Comparison of ENCODE assay signal across 11 cellular contexts in the genomic region with DNA sequence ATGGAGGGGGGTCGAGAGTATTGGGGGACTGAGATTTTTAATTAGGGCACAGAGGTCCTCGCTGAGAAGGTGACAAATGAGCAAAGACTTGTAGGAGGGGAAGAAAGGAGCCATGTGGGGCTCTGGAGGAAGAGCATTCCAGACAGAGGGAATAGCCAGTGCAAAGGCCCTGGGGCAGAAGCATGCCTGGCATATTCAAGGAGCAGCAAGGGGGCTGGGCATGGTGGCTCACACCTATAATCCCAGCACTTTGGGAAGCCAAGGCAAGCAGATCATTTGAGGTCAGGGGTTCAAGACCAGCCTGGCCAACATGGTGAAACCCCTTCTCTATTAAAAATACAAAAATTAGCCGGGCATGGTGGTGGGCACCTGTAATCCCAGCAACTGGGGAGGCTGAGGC. TPM values are rescaled to one million over a fixed set of nuclear protein-coding genes. Genes with fewer than 3 reads are reported as not detected.
A peak's percentile ranks its signal among the peaks of the same experiment; 100 is the strongest.
DNase-seq lines count a peak whose midpoint lies in the region; ATAC-seq, FAIRE-seq and TF ChIP-seq lines count a peak whose summit lies in the region.
"Not testable (repeated sequence)": the region's sequence is repeated elsewhere in the genome, so short reads cannot be mapped to it uniquely, and the experiment has no call there.
"Had no signal": no experiment of that assay in that cellular context is flagged by ENCODE, and none has a peak within 500 bp of the region (broad histone marks: within the 10 kb centered on the region; RNA-seq: fewer than 3 reads in every experiment).

No MANE protein-coding gene starts in this region.

- DNase-seq in A549 (ENCODE audit: low read depth in 1 of 2, low spot score in 1 of 2); HCT116 (ENCODE audit: low read depth, low spot score); RWPE2 (ENCODE audit: low spot score); astrocyte (ENCODE audit: low read depth); endothelial cell of umbilical vein (ENCODE audit: low read depth, low spot score); left ventricle myocardium inferior; lung (ENCODE audit: low spot score); spleen: not testable (repeated sequence)

- peak overlapping the region; percentile 56 for H3K4me2 ChIP-seq in A549
- peak overlapping the region; percentile 66 for H3K4me2 ChIP-seq in HCT116 (ENCODE audit: low read length)
- H3K4me2 ChIP-seq in astrocyte (ENCODE audit: low read length) = peak overlapping the region; percentile 58
- H3K4me2 ChIP-seq in endothelial cell of umbilical vein (ENCODE audit: insufficient read depth, low read length) = not testable (repeated sequence)

- H3K9me3 ChIP-seq in A549; HCT116 (ENCODE audit: control insufficient read depth in 1 of 2, insufficient read depth in 1 of 2, low read depth in 1 of 2, low read length in 2 of 2); RWPE2 (ENCODE audit: severe bottlenecking); astrocyte (ENCODE audit: insufficient read depth, low read depth, low read length); endothelial cell of umbilical vein (replicated peaks; ENCODE audit: control insufficient read depth, insufficient read depth, low read length); left ventricle myocardium inferior (replicated peaks); lung (ENCODE audit: control insufficient read depth in 2 of 2, insufficient read depth in 1 of 2, low read length in 1 of 2); spleen: not testable (repeated sequence)

- H4K20me1 ChIP-seq in HCT116 (ENCODE audit: insufficient read depth); astrocyte (ENCODE audit: insufficient read depth, low read length); endothelial cell of umbilical vein (replicated peaks; ENCODE audit: control insufficient read depth, extremely low read depth, insufficient read depth, low read length): not testable (repeated sequence)

- H3K79me2 ChIP-seq in HCT116 (ENCODE audit: insufficient read depth, low read length); astrocyte (ENCODE audit: insufficient read depth, low read length); endothelial cell of umbilical vein (ENCODE audit: control insufficient read depth, insufficient read depth, low read length): not testable (repeated sequence)

- FAIRE-seq in A549 (lab: Jason Lieb, UNC); astrocyte (lab: Jason Lieb, UNC); endothelial cell of umbilical vein (lab: Jason Lieb, UNC): not testable (repeated sequence)

- not testable (repeated sequence) for H3K36me3 ChIP-seq in HCT116 (ENCODE audit: control insufficient read depth in 1 of 2, insufficient read depth in 2 of 2, low read length in 2 of 2); RWPE2 (ENCODE audit: low read depth); astrocyte (ENCODE audit: insufficient read depth, low read length); endothelial cell of umbilical vein (ENCODE audit: control insufficient read depth in 2 of 2, extremely low read depth in 1 of 2, insufficient read depth in 2 of 2, low read length in 2 of 2); lung (ENCODE audit: control insufficient read depth in 2 of 2, insufficient read depth in 2 of 2, low read length in 2 of 2); spleen
- H3K36me3 ChIP-seq in left ventricle myocardium inferior = peaks cover 22% of the 10 kb centered on the region

- 84% methylated on average over 3 of the region's 3 CpGs for WGBS in A549 (ENCODE audit: missing lambda C conversion rate)
- WGBS in lung, 2 donors = 81 to 93% methylated on average over 3 of the region's 3 CpGs
- WGBS in spleen, 5 donors = 78 to 90% (median 87%) methylated on average over 3 of the region's 3 CpGs

- not testable (repeated sequence) for H3K27me3 ChIP-seq in HCT116 (ENCODE audit: insufficient read depth, low read length); RWPE2 (ENCODE audit: insufficient read depth, poor library complexity, severe bottlenecking); astrocyte (ENCODE audit: insufficient read depth, low read length); endothelial cell of umbilical vein (ENCODE audit: control insufficient read depth in 2 of 2, insufficient read depth in 2 of 2, low read length in 2 of 2); left ventricle myocardium inferior (ENCODE audit: low read depth); lung (ENCODE audit: control insufficient read depth, insufficient read depth); spleen (replicated peaks in 1 of 7)

- not testable (repeated sequence) for TF ChIP-seq RAD21 in A549 (conservative IDR thresholded peaks at IDR 0.05 in 1 of 2, IDR thresholded peaks at IDR 0.05 in 1 of 2); HCT116 (IDR thresholded peaks at IDR 0.05; ENCODE audit: low read depth)

- TSS peak; percentile 78 for BruUV-seq in HCT116 (replicated peaks; lab: Mats Ljungman, UMichigan)
- BruUV-seq in endothelial cell of umbilical vein (replicated peaks; lab: Mats Ljungman, UMichigan) = not testable (repeated sequence)

- H3K27ac ChIP-seq in A549 (peak overlapping the region; percentile 87 to 92), HCT116 (ENCODE audit: low read depth, low read length) (peak overlapping the region; percentile 69), RWPE2 (ENCODE audit: poor library complexity, severe bottlenecking) (peak overlapping the region; percentile 58), astrocyte (ENCODE audit: low read depth, low read length) (peak overlapping the region; percentile 49), endothelial cell of umbilical vein (ENCODE audit: insufficient read depth, low read depth, low read length) (peak overlapping the region; percentile 70), left ventricle myocardium inferior (replicated peaks) (peak overlapping the region; percentile 78), lung (ENCODE audit: low read depth in 1 of 2, low read length in 1 of 2) (peak overlapping the region; percentile 38 to 84), spleen (peak overlapping the region in 7 of 8 donors; percentile 41 to 83 (median 64))

- intact Hi-C loops in HCT116 (cut with micrococcal nuclease) = loop anchor here (10.0 kb wide), 1 partner anchor 160 kb away; a partner anchor contains a TSS
- intact Hi-C loops in endothelial cell of umbilical vein (cut with micrococcal nuclease); left ventricle myocardium inferior (cut with micrococcal nuclease); spleen (cut with DNase I; ENCODE audit: low total_unique reads): not testable (repeated sequence)

- H3K27ac Mint-ChIP-seq in astrocyte (ENCODE audit: unreplicated experiment) = not testable (repeated sequence)

- not testable (repeated sequence) for H3K4me1 Mint-ChIP-seq in astrocyte (ENCODE audit: low read depth, unreplicated experiment)

- H3K9me3 Mint-ChIP-seq in astrocyte (ENCODE audit: unreplicated experiment) = not testable (repeated sequence)

- TF ChIP-seq CTCF in A549 (IDR thresholded peaks at IDR 0.05); HCT116 (IDR thresholded peaks at IDR 0.05 in 2 of 3, conservative IDR thresholded peaks at IDR 0.05 in 1 of 3; ENCODE audit: borderline replicate concordance in 1 of 3, insufficient read depth in 1 of 3, low read depth in 2 of 3, low read length in 2 of 3); RWPE2 (IDR thresholded peaks at IDR 0.05; ENCODE audit: poor library complexity, severe bottlenecking); astrocyte (IDR thresholded peaks at IDR 0.05; ENCODE audit: insufficient read depth, low read depth, low read length); endothelial cell of umbilical vein (IDR thresholded peaks at IDR 0.05; ENCODE audit: extremely low read depth in 1 of 2, insufficient read depth in 1 of 2, low read depth in 1 of 2, low read length in 2 of 2); left ventricle myocardium inferior (IDR thresholded peaks at IDR 0.05; ENCODE audit: borderline replicate concordance); lung (IDR thresholded peaks at IDR 0.05; ENCODE audit: control extremely low read depth, extremely low read depth); spleen (IDR thresholded peaks at IDR 0.05 in 8 of 11, conservative IDR thresholded peaks at IDR 0.05 in 3 of 11): not testable (repeated sequence)

- H3K4me3 Mint-ChIP-seq in astrocyte (ENCODE audit: unreplicated experiment) = not testable (repeated sequence)

- peaks cover 11% of the 10 kb centered on the region for H3K36me3 Mint-ChIP-seq in astrocyte (ENCODE audit: low read depth, unreplicated experiment)

- H3K4me3 ChIP-seq in A549; HCT116 (replicated peaks in 1 of 2; ENCODE audit: low read depth in 1 of 2, low read length in 2 of 2); RWPE2 (ENCODE audit: severe bottlenecking); astrocyte (ENCODE audit: insufficient read depth, low read depth, low read length); endothelial cell of umbilical vein (replicated peaks in 1 of 3; ENCODE audit: insufficient read depth in 1 of 3, low read depth in 1 of 3, low read length in 3 of 3); left ventricle myocardium inferior; lung; spleen: not testable (repeated sequence)

- not testable (repeated sequence) for TF ChIP-seq POLR2A in A549 (IDR thresholded peaks at IDR 0.05; ENCODE audit: low read length); HCT116 (IDR thresholded peaks at IDR 0.05; ENCODE audit: borderline replicate concordance, extremely low read depth, insufficient read depth, insufficient read length); endothelial cell of umbilical vein (IDR thresholded peaks at IDR 0.05; ENCODE audit: low read depth, low read length); spleen (IDR thresholded peaks at IDR 0.05)

- CTCF ChIA-PET in A549 (lab: Yijun Ruan, JAX) = interaction anchor here (1.1 to 15.7 kb wide), 2 partner anchors 25 to 86 kb away, joined by 10 to 180 read pairs; no protein-coding TSS in a partner anchor
- CTCF ChIA-PET in HCT116 (lab: Charles Lee); endothelial cell of umbilical vein (lab: Charles Lee): not testable (repeated sequence)

- RAD21 ChIA-PET in HCT116 (lab: Charles Lee; ENCODE audit: low non-redundant PET in 1 of 2, low total read pairs in 2 of 2, uncharacterized antibody in 2 of 2, unreplicated experiment in 2 of 2) = not testable (repeated sequence)

- ATAC-seq in A549; HCT116; RWPE2 (ENCODE audit: low read depth); lung (ENCODE audit: insufficient read depth, low FRiP score): not testable (repeated sequence)

- not testable (repeated sequence) for H3K9me2 ChIP-seq in HCT116 (ENCODE audit: insufficient read depth)

- H3K9me1 ChIP-seq in endothelial cell of umbilical vein (replicated peaks; ENCODE audit: control insufficient read depth, extremely low read depth, insufficient read depth, low read length) = not testable (repeated sequence)

- not testable (repeated sequence) for H3K27me3 Mint-ChIP-seq in astrocyte (ENCODE audit: low read depth, unreplicated experiment)

- H3K9ac ChIP-seq in HCT116 (ENCODE audit: low read length) (peak overlapping the region; percentile 40; the same call in 1 of the 2 replicates), astrocyte (ENCODE audit: low read length) (peak overlapping the region; percentile 38)
- not testable (repeated sequence) for H3K9ac ChIP-seq in endothelial cell of umbilical vein (replicated peaks; ENCODE audit: extremely low read depth, insufficient read depth, low read length)

- H2AFZ ChIP-seq in HCT116 (ENCODE audit: low read depth, low read length, poor library complexity, severe bottlenecking); astrocyte (ENCODE audit: low read depth, low read length); endothelial cell of umbilical vein (ENCODE audit: low read depth, low read length): not testable (repeated sequence)

- H3K4me1 ChIP-seq in A549 (peaks cover 73% of the 10 kb centered on the region), HCT116 (ENCODE audit: control insufficient read depth in 1 of 2, insufficient read depth in 2 of 2, low read length in 2 of 2) (peaks cover 43 to 69% of the 10 kb centered on the region in 2 experiments), RWPE2 (ENCODE audit: insufficient read depth, poor library complexity, severe bottlenecking) (peaks cover 11% of the 10 kb centered on the region), astrocyte (ENCODE audit: insufficient read depth, low read length) (peaks cover 12% of the 10 kb centered on the region), endothelial cell of umbilical vein (ENCODE audit: control insufficient read depth, extremely low read depth, insufficient read depth, low read length) (peaks cover 11% of the 10 kb centered on the region), left ventricle myocardium inferior (peaks cover 25% of the 10 kb centered on the region), lung (ENCODE audit: control insufficient read depth in 2 of 2, insufficient read depth in 2 of 2, low read length in 2 of 2) (peaks cover 0 to 18% of the 10 kb centered on the region in 2 donors), spleen (peaks cover 3 to 74% (median 46%) of the 10 kb centered on the region in 6 donors)

- dilution Hi-C loops in endothelial cell of umbilical vein (cut with MboI; ENCODE audit: extremely low pct_ligation_motif_present, low sequenced_read_pairs) = not testable (repeated sequence)

- TF ChIP-seq EP300 in A549 (IDR thresholded peaks at IDR 0.05) = not testable (repeated sequence)

- POLR2A ChIA-PET in A549 (lab: Yijun Ruan, JAX); HCT116 (lab: Charles Lee); endothelial cell of umbilical vein (lab: Charles Lee): not testable (repeated sequence)

RNA-seq across cellular contexts. Expression of a gene that starts 13.1 kb away (rescaled TPM):
- polyA plus RNA-seq in A549 (2011; rRNA removed) = 8.2 and 13.7 TPM in 2 replicates
- 10.0 and 12.3 TPM in 2 replicates for polyA plus RNA-seq in A549 (2012; cell fraction: cytosol; rRNA removed)
- polyA plus RNA-seq in A549 (2012; cell fraction: nucleus; rRNA removed) = 75.3 and 87.9 TPM in 2 replicates
- polyA plus RNA-seq in A549 (2017; fragmentation: RNase III; extraction: RNeasy Plus Mini Kit Qiagen cat#74134 plus additional on column Dnase treatment) = 7.2 to 10.3 TPM (median 9.7 TPM) in 3 replicates
- polyA minus RNA-seq in A549 (2011; rRNA and poly(A)+ RNA removed) = 13.7 and 14.9 TPM in 2 replicates
- 4.0 TPM for total RNA-seq in HCT116 (2021; ENCODE audit: unreplicated experiment)
- polyA plus RNA-seq in HCT116 (2012) = 5.7 and 6.6 TPM in 2 replicates
- total RNA-seq in astrocyte = 5.8 and 8.0 TPM in 2 replicates
- total RNA-seq in endothelial cell of umbilical vein = 9.9 and 13.0 TPM in 2 replicates
- polyA plus RNA-seq in endothelial cell of umbilical vein = 14.5 and 23.2 TPM in 2 replicates
- 4.2 and 7.2 TPM in 2 replicates for polyA plus RNA-seq in endothelial cell of umbilical vein (2011; cell fraction: cytosol; rRNA removed)
- polyA plus RNA-seq in endothelial cell of umbilical vein (2011; cell fraction: nucleus; rRNA removed) = 68.3 and 92.4 TPM in 2 replicates
- polyA plus RNA-seq in endothelial cell of umbilical vein (2012) = 11.6 and 13.1 TPM in 2 replicates
- 25.3 and 27.7 TPM in 2 replicates for polyA minus RNA-seq in endothelial cell of umbilical vein
- 0.72 TPM for polyA minus RNA-seq in endothelial cell of umbilical vein (2011; cell fraction: cytosol; rRNA and poly(A)+ RNA removed)
- 49.7 and 51.3 TPM in 2 replicates for polyA minus RNA-seq in endothelial cell of umbilical vein (2011; cell fraction: nucleus; rRNA and poly(A)+ RNA removed)
- total RNA-seq in left ventricle myocardium inferior = 2.2 TPM
- total RNA-seq in lung = 1 to 10 TPM; 2.3 to 4.1 TPM
- polyA plus RNA-seq in lung = 1 to 10 TPM; 4.7 to 8.3 TPM
- 1 to 10 TPM; 2.3 to 6.8 (median 4.3) TPM for total RNA-seq in spleen
- polyA plus RNA-seq in spleen = 1 to 10 TPM; 1.0 to 3.9 (median 3.5) TPM

RNA-seq across cellular contexts. Expression of a gene that starts 14.6 kb away (rescaled TPM):
- polyA plus RNA-seq in A549 (2011; rRNA removed) (not detected in 2 replicates), A549 (2017; fragmentation: RNase III; extraction: RNeasy Plus Mini Kit Qiagen cat#74134 plus additional on column Dnase treatment) (0.08 to 0.11 TPM in 2 of 3 replicates, not detected in the other), endothelial cell of umbilical vein (not detected in 2 replicates), lung (not detected), spleen (not detected)
- polyA plus RNA-seq in A549 (2012; cell fraction: cytosol; rRNA removed) = 0.03 TPM in 1 of 2 replicates, not detected in the other
- 0.34 and 0.50 TPM in 2 replicates for polyA plus RNA-seq in A549 (2012; cell fraction: nucleus; rRNA removed)
- 0.34 and 0.58 TPM in 2 replicates for polyA minus RNA-seq in A549 (2011; rRNA and poly(A)+ RNA removed)
- total RNA-seq in HCT116 (2021; ENCODE audit: unreplicated experiment) (not detected), astrocyte (0.14 TPM in 1 of 2 replicates, not detected in the other), endothelial cell of umbilical vein (not detected in 2 replicates), left ventricle myocardium inferior (not detected), lung (under 1 TPM in 1 of 2 donors, not detected in 1; 0.26 TPM), spleen (not detected)
- polyA plus RNA-seq in HCT116 (2012) = not detected in 2 replicates
- not detected in 2 replicates for polyA plus RNA-seq in endothelial cell of umbilical vein (2011; cell fraction: cytosol; rRNA removed)
- not detected in 2 replicates for polyA plus RNA-seq in endothelial cell of umbilical vein (2011; cell fraction: nucleus; rRNA removed)
- not detected in 2 replicates for polyA plus RNA-seq in endothelial cell of umbilical vein (2012)
- polyA minus RNA-seq in endothelial cell of umbilical vein = not detected in 2 replicates
- not detected for polyA minus RNA-seq in endothelial cell of umbilical vein (2011; cell fraction: cytosol; rRNA and poly(A)+ RNA removed)
- not detected in 2 replicates for polyA minus RNA-seq in endothelial cell of umbilical vein (2011; cell fraction: nucleus; rRNA and poly(A)+ RNA removed)
- total RNA-seq: CD8-positive, alpha-beta T cell; GM12878 had no signal
- polyA plus RNA-seq: BJ, GM12878 had no signal

RNA-seq across cellular contexts. Expression of a gene that starts 40.7 kb away (rescaled TPM):
- polyA plus RNA-seq in A549 (2011; rRNA removed) (108 and 110 TPM in 2 replicates), A549 (2017; fragmentation: RNase III; extraction: RNeasy Plus Mini Kit Qiagen cat#74134 plus additional on column Dnase treatment) (86.2 to 98.1 TPM (median 90.3 TPM) in 3 replicates), endothelial cell of umbilical vein (226 and 276 TPM in 2 replicates), lung (10 to 100 TPM; 26.4 to 51.6 TPM), spleen (1 to 10 TPM; 2.0 to 6.1 (median 3.5) TPM)
- 103 and 142 TPM in 2 replicates for polyA plus RNA-seq in A549 (2012; cell fraction: cytosol; rRNA removed)
- 163 and 226 TPM in 2 replicates for polyA plus RNA-seq in A549 (2012; cell fraction: nucleus; rRNA removed)
- polyA minus RNA-seq in A549 (2011; rRNA and poly(A)+ RNA removed) = 145 and 164 TPM in 2 replicates
- total RNA-seq in HCT116 (2021; ENCODE audit: unreplicated experiment) (62.0 TPM), astrocyte (81.6 and 83.5 TPM in 2 replicates), endothelial cell of umbilical vein (133 and 199 TPM in 2 replicates), left ventricle myocardium inferior (33.5 TPM), lung (10 to 100 TPM; 26.5 to 46.4 TPM), spleen (10 to 100 TPM; 10.2 to 18.4 (median 15.9) TPM)
- polyA plus RNA-seq in HCT116 (2012) = 73.6 and 73.8 TPM in 2 replicates
- polyA plus RNA-seq in endothelial cell of umbilical vein (2011; cell fraction: cytosol; rRNA removed) = 186 and 209 TPM in 2 replicates
- polyA plus RNA-seq in endothelial cell of umbilical vein (2011; cell fraction: nucleus; rRNA removed) = 237 and 251 TPM in 2 replicates
- 200 and 203 TPM in 2 replicates for polyA plus RNA-seq in endothelial cell of umbilical vein (2012)
- polyA minus RNA-seq in endothelial cell of umbilical vein = 236 and 278 TPM in 2 replicates
- 32.5 TPM for polyA minus RNA-seq in endothelial cell of umbilical vein (2011; cell fraction: cytosol; rRNA and poly(A)+ RNA removed)
- polyA minus RNA-seq in endothelial cell of umbilical vein (2011; cell fraction: nucleus; rRNA and poly(A)+ RNA removed) = 124 and 132 TPM in 2 replicates
